Comparison of ENCODE assay signal across 8 cellular contexts in the genomic region with DNA sequence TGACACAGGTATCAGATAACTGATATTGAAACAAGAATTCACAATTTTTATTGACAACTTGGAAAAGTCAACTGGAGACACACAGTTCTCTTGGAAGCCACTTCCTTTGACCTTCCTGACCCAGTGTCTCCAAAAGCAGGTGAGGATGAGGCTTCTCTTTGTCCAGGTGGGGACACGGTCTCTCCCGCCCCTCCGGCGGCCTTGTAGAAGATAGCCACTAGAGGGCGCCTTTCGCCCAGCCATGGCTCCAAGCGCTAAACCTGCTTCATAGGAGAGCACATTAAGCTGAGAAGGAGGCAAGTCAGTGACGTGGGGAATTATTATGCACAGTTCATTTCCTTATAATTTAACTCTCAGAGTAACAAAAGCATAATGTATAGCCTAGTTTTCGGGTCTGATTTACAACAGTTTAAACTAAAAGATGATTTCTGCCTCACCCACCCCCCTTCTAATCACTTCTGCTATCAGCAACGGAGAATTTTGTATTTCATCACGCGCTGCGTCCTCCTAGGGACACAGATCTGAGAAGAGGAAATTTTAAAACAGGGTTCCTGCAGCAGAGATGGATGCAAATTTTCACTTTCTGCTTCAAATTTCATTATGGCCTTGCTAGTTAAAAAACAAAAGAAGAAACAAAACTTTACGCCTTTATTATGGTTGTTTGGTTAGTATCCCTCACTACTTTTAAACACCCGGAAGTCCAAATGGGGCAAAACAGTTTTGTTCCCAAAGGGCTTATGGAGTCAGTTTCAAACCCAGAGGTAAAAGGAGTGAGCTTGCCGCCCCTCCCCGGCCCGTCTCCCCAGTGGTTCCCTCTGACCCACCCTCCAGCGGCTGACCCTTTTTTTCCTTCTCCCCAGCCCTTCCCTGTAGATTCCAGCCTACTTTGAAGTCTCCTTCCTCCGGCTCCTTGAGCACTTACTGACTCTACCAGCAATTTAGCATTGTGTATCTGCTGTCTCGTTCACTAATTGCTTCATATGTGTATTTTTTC.
A peak's percentile ranks its signal among the peaks of the same experiment; 100 is the strongest.
DNase-seq lines count a peak whose midpoint lies in the region; ATAC-seq, FAIRE-seq and TF ChIP-seq lines count a peak whose summit lies in the region.

No MANE protein-coding gene starts in this region.

- no peaks in the 10 kb centered on the region for H3K9me1 ChIP-seq in endothelial cell of umbilical vein (replicated peaks; ENCODE audit: control insufficient read depth, extremely low read depth, insufficient read depth, low read length)

- peak overlapping the region in 6 of 8 donors; percentile 21 to 76 (median 58) for H3K27ac Mint-ChIP-seq in CD8-positive, alpha-beta memory T cell
- H3K27ac Mint-ChIP-seq in activated CD8-positive, alpha-beta memory T cell treated with anti-CD3 and anti-CD28 coated beads, Interleukin-2, amount 10 ng/mL, durations not matched to agents 7 days and 5 days: peak overlapping the region; percentile 65

- H3K36me3 ChIP-seq in CD8-positive, alpha-beta memory T cell (ENCODE audit: insufficient read depth, low read length): no peaks in the 10 kb centered on the region
- no peaks in the 10 kb centered on the region for H3K36me3 ChIP-seq in endothelial cell of umbilical vein (ENCODE audit: control insufficient read depth in 2 of 2, extremely low read depth in 1 of 2, insufficient read depth in 2 of 2, low read length in 2 of 2)

- peak overlapping the region; percentile 77 to 87 (median 85) for H3K4me3 Mint-ChIP-seq in CD8-positive, alpha-beta memory T cell
- peak overlapping the region; percentile 69 for H3K4me3 Mint-ChIP-seq in activated CD8-positive, alpha-beta memory T cell treated with anti-CD3 and anti-CD28 coated beads, Interleukin-2, amount 10 ng/mL, durations not matched to agents 7 days and 5 days

- no peaks in the 10 kb centered on the region for H3K36me3 Mint-ChIP-seq in CD8-positive, alpha-beta memory T cell
- no peaks in the 10 kb centered on the region for H3K36me3 Mint-ChIP-seq in activated CD8-positive, alpha-beta memory T cell treated with anti-CD3 and anti-CD28 coated beads, Interleukin-2, amount 10 ng/mL, durations not matched to agents 7 days and 5 days

- intact Hi-C loops in endothelial cell of umbilical vein (cut with micrococcal nuclease): loop anchor here (1.0 kb wide), 8 partner anchors 31 to 1535 kb away; no protein-coding TSS in a partner anchor

- H3K9me3 Mint-ChIP-seq in CD8-positive, alpha-beta memory T cell: no peaks in the 10 kb centered on the region
- no peaks in the 10 kb centered on the region for H3K9me3 Mint-ChIP-seq in activated CD8-positive, alpha-beta memory T cell treated with anti-CD3 and anti-CD28 coated beads, Interleukin-2, amount 10 ng/mL, durations not matched to agents 7 days and 5 days (ENCODE audit: low read depth)

- peak overlapping the region; percentile 82 for H3K4me2 ChIP-seq in endothelial cell of umbilical vein (ENCODE audit: insufficient read depth, low read length)

- no TSS peak for BruUV-seq in endothelial cell of umbilical vein (replicated peaks; lab: Mats Ljungman, UMichigan)

- H3K4me3 ChIP-seq in CD8-positive, alpha-beta memory T cell (ENCODE audit: low read length): peak overlapping the region; percentile 59
- H3K4me3 ChIP-seq in endothelial cell of umbilical vein (replicated peaks in 1 of 3; ENCODE audit: insufficient read depth in 1 of 3, low read depth in 1 of 3, low read length in 3 of 3): peak overlapping the region in 2 of 3 experiments; percentile 20 to 46

- no peaks in the 10 kb centered on the region for H4K20me1 ChIP-seq in endothelial cell of umbilical vein (replicated peaks; ENCODE audit: control insufficient read depth, extremely low read depth, insufficient read depth, low read length)

- H3K9me3 ChIP-seq in CD8-positive, alpha-beta memory T cell (ENCODE audit: low read length): no peaks in the 10 kb centered on the region
- no peaks in the 10 kb centered on the region for H3K9me3 ChIP-seq in endothelial cell of umbilical vein (replicated peaks; ENCODE audit: control insufficient read depth, insufficient read depth, low read length)

- peak overlapping the region; percentile 49 for H3K9ac ChIP-seq in endothelial cell of umbilical vein (replicated peaks; ENCODE audit: extremely low read depth, insufficient read depth, low read length)

- H3K79me2 ChIP-seq in endothelial cell of umbilical vein (ENCODE audit: control insufficient read depth, insufficient read depth, low read length): no peaks in the 10 kb centered on the region

- peaks cover 4 to 12% (median 11%) of the 10 kb centered on the region in 3 donors for H3K4me1 Mint-ChIP-seq in CD8-positive, alpha-beta memory T cell
- peaks cover 13% of the 10 kb centered on the region for H3K4me1 Mint-ChIP-seq in activated CD8-positive, alpha-beta memory T cell treated with anti-CD3 and anti-CD28 coated beads, Interleukin-2, amount 10 ng/mL, durations not matched to agents 7 days and 5 days

- H3K27me3 ChIP-seq in CD8-positive, alpha-beta memory T cell (ENCODE audit: insufficient read depth, low read length, poor library complexity, severe bottlenecking): no peaks in the 10 kb centered on the region
- H3K27me3 ChIP-seq in endothelial cell of umbilical vein (ENCODE audit: control insufficient read depth in 2 of 2, insufficient read depth in 2 of 2, low read length in 2 of 2): peaks cover 0 to 6% of the 10 kb centered on the region in 2 experiments

- CTCF ChIA-PET in CD8-positive, alpha-beta memory T cell (lab: Charles Lee): interaction anchor here (0.9 to 2.7 kb wide), 14 partner anchors 8 to 1803 kb away, joined by 3 to 23 read pairs (median 4); no protein-coding TSS in a partner anchor
- CTCF ChIA-PET in activated CD8-positive, alpha-beta memory T cell treated with anti-CD3 and anti-CD28 coated beads, Interleukin-2, amount 10 ng/mL, durations not matched to agents 7 days and 5 days (lab: Charles Lee): interaction anchor here (0.6 to 2.7 kb wide), 21 partner anchors 9 to 218 kb away, joined by 3 to 36 read pairs (median 6); no protein-coding TSS in a partner anchor
- CTCF ChIA-PET in endothelial cell of umbilical vein (lab: Charles Lee): interaction anchor here (0.6 to 3.1 kb wide), 65 partner anchors 9 to 1803 kb away, joined by 3 to 72 read pairs (median 5); partner anchors contain the start of gene NRP2

- DNase-seq in CD8-positive, alpha-beta memory T cell: peak; percentile 55 to 78 (median 65)
- DNase-seq in HK-2 (ENCODE audit: unreplicated experiment) (peak; percentile 72), NCI-H82 treated with DMSO at 0.1 percent for 48 hours (lab: John Stamatoyannopoulos, UW; ENCODE audit: unreplicated experiment) (peak; percentile 45), endothelial cell of umbilical vein (ENCODE audit: low read depth, low spot score) (peak; percentile 78), mucosa of gallbladder (ENCODE audit: low spot score) (peak; percentile 81)
- DNase-seq in activated CD8-positive, alpha-beta memory T cell treated with anti-CD3 and anti-CD28 coated beads, Interleukin-2, amount 10 ng/mL, durations not matched to agents 7 days and 5 days: peak; percentile 86
- DNase-seq in stimulated activated CD8-positive, alpha-beta memory T cell treated with anti-CD3 and anti-CD28 coated beads, Interleukin-4, amount 100 ng/mL, for 1 hour (ENCODE audit: low read depth in 2 of 2, low spot score in 1 of 2): peak; percentile 42 to 62

- peak; percentile 97 for ATAC-seq in GM19467 (IDR thresholded peaks at IDR 0.05; ENCODE audit: unreplicated experiment)
- peak; percentile 99 for ATAC-seq in activated CD8-positive, alpha-beta memory T cell treated with anti-CD3 and anti-CD28 coated beads, Interleukin-2, amount 10 ng/mL, durations not matched to agents 7 days and 5 days

- peaks cover 11 to 42% of the 10 kb centered on the region in 2 donors for H3K27me3 Mint-ChIP-seq in CD8-positive, alpha-beta memory T cell
- H3K27me3 Mint-ChIP-seq in activated CD8-positive, alpha-beta memory T cell treated with anti-CD3 and anti-CD28 coated beads, Interleukin-2, amount 10 ng/mL, durations not matched to agents 7 days and 5 days: peaks cover 39% of the 10 kb centered on the region

- no peaks in the 10 kb centered on the region for H3K4me1 ChIP-seq in CD8-positive, alpha-beta memory T cell (ENCODE audit: insufficient read depth, low read length)
- peaks cover 4% of the 10 kb centered on the region for H3K4me1 ChIP-seq in endothelial cell of umbilical vein (ENCODE audit: control insufficient read depth, extremely low read depth, insufficient read depth, low read length)

- TF ChIP-seq CTCF in endothelial cell of umbilical vein (IDR thresholded peaks at IDR 0.05; ENCODE audit: extremely low read depth in 1 of 2, insufficient read depth in 1 of 2, low read depth in 1 of 2, low read length in 2 of 2): peak; percentile 89 to 91

- peak overlapping the region; percentile 29 for H2AFZ ChIP-seq in endothelial cell of umbilical vein (ENCODE audit: low read depth, low read length)

- dilution Hi-C loops in endothelial cell of umbilical vein (cut with MboI; ENCODE audit: extremely low pct_ligation_motif_present, low sequenced_read_pairs): no loop called here

- no peak for TF ChIP-seq POLR2A in endothelial cell of umbilical vein (IDR thresholded peaks at IDR 0.05; ENCODE audit: low read depth, low read length)

- POLR2A ChIA-PET in CD8-positive, alpha-beta memory T cell (lab: Charles Lee): no interaction called here
- POLR2A ChIA-PET in endothelial cell of umbilical vein (lab: Charles Lee): interaction anchor here (1.0 kb wide), 1 partner anchor 32 kb away, joined by 3 read pairs; no protein-coding TSS in a partner anchor

- H3K27ac ChIP-seq in CD8-positive, alpha-beta memory T cell (ENCODE audit: low read depth, low read length): no peak overlapping the region
- H3K27ac ChIP-seq in endothelial cell of umbilical vein (ENCODE audit: insufficient read depth, low read depth, low read length): no peak overlapping the region

- FAIRE-seq in endothelial cell of umbilical vein (lab: Jason Lieb, UNC): peak; percentile 65

TF ChIP-seq in endothelial cell of umbilical vein, 7 proteins besides CTCF, POLR2A, EP300 and RAD21:
- TF ChIP-seq MYC (IDR thresholded peaks at IDR 0.05; ENCODE audit: low read depth, low read length) (no peak), EZH2 (IDR thresholded peaks at IDR 0.05; ENCODE audit: borderline replicate concordance, low read depth, low read length, severe bottlenecking) (no peak), POLR2AphosphoS5 (IDR thresholded peaks at IDR 0.05; ENCODE audit: insufficient read depth, low read depth, low read length) (no peak), GATA2 (IDR thresholded peaks at IDR 0.05; ENCODE audit: insufficient read depth, insufficient read length, low read depth, low read length) (no peak), MAX (IDR thresholded peaks at IDR 0.05; ENCODE audit: insufficient read depth, insufficient read length) (no peak), JUN (IDR thresholded peaks at IDR 0.05; ENCODE audit: borderline replicate concordance, insufficient read depth, insufficient read length, low read depth) (no peak), FOS (IDR thresholded peaks at IDR 0.05; ENCODE audit: borderline replicate concordance, insufficient read depth, low read length) (no peak)
